Comparison of ENCODE assay signal across 28 cellular contexts in the genomic region with DNA sequence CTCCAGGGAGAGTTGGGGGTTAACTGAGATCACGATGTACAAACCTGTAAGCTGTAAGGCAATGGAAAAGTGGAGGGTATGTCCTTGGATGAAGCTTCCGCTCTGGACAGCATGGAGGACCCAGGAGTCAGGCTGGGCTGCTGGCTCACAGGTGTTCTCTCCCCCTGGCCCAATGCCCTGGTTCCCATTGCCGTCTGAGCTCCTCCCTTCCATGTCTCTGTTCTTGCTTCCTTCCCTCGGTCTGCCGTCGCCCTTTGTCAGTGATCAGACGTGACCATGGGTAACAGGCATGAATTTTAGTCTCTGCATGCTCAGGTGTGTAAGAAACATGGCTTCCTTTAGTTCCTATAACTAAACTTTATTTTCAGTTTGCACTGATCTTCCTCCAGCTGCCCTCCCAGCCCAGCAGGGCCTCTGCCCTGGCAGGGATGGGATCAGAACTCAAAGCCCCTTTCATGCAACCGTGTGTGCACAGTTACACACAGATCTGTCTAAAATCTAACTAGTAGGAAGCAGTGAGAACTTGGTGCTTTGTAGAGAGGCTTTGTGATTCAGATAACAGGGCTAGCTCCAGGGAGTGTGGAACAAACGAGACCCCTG. TPM values are rescaled to one million over a fixed set of nuclear protein-coding genes. Genes with fewer than 3 reads are reported as not detected.
"Had no signal": no experiment of that assay in that cellular context is flagged by ENCODE, and none has a peak within 500 bp of the region (broad histone marks: within the 10 kb centered on the region; RNA-seq: fewer than 3 reads in every experiment).

No MANE protein-coding gene starts in this region.

- H3K9ac ChIP-seq: SK-N-SH had no signal

- H3K9me3 ChIP-seq: ascending aorta, Peyer's patch, SJSA1, SK-N-SH had no signal

- DNase-seq: activated CD4-positive, alpha-beta T cell treated with anti-CD3 and anti-CD28 coated beads for 36 hours; activated CD4-positive, alpha-beta T cell treated with anti-CD3 and anti-CD28 coated beads, Interleukin-2, amount 10 ng/mL, durations not matched to agents 7 days and 5 days; activated CD4-positive, alpha-beta T cell treated with anti-CD3 and anti-CD28 coated beads, Interleukin-2, amount 50 U/mL, for 48 hours; activated gamma-delta T cell; activated naive CD4-positive, alpha-beta T cell treated with Interleukin-2 at 50 U/mL for 16 hours; activated naive CD8-positive, alpha-beta T cell treated with anti-CD3 and anti-CD28 coated beads, Interleukin-2, amount 10 ng/mL, durations not matched to agents 7 days and 5 days; activated T-cell treated with anti-CD3 and anti-CD28 coated beads, Interleukin-2, amount 50 U/mL, for 1 hour; amygdala; NCI-H1092 treated with DMSO at 0.1 percent for 48 hours; NCI-H1417; NCI-H146; NCI-H187; NCI-H2029 treated with DMSO at 0.1 percent for 48 hours; NCI-H2107; NCI-H2171; NCI-H510A; NCI-H526; NCI-H748 treated with DMSO at 0.1 percent for 48 hours; NK-92 treated with Interleukin-12 subunit alpha and Interleukin-12 subunit beta, amount 100 ng/mL, for 24 hours; PC-3; Peyer's patch; RPMI8226; SHP77 treated with DMSO at 0.1 percent for 48 hours; SK-N-SH had no signal

- H3K4me2 ChIP-seq: SK-N-SH had no signal

- H3K27me3 ChIP-seq: ascending aorta, Peyer's patch, SJSA1 had no signal

- H3K27ac ChIP-seq: ascending aorta, Peyer's patch, SJSA1 had no signal

- H3K36me3 ChIP-seq: ascending aorta, Peyer's patch, SJSA1 had no signal

- H3K4me1 ChIP-seq: ascending aorta, Peyer's patch, SJSA1 had no signal

- H3K4me3 ChIP-seq: ascending aorta, K562, Peyer's patch, SJSA1 had no signal

RNA-seq across cellular contexts. Expression of a gene that starts 51.7 kb away (rescaled TPM):
- total RNA-seq: activated CD4-positive, alpha-beta T cell treated with anti-CD3 and anti-CD28 coated beads for 36 hours; activated CD4-positive, alpha-beta T cell treated with anti-CD3 and anti-CD28 coated beads, Interleukin-2, amount 10 ng/mL, durations not matched to agents 7 days and 5 days; activated naive CD8-positive, alpha-beta T cell treated with anti-CD3 and anti-CD28 coated beads, Interleukin-2, amount 10 ng/mL, durations not matched to agents 7 days and 5 days; activated T-helper 2 cell treated with anti-CD3 and anti-CD28 coated beads, Interferon-gamma antibody, Interleukin-2, Interleukin-4, amounts not matched to agents 10 μg/mL and 5 μg/mL and 100 μg/mL, durations not matched to agents 14 hours and 24 hours and 36 hours; K562; PC-3 had no signal
- polyA plus RNA-seq: K562, SK-N-SH had no signal
